In the genomic region with DNA sequence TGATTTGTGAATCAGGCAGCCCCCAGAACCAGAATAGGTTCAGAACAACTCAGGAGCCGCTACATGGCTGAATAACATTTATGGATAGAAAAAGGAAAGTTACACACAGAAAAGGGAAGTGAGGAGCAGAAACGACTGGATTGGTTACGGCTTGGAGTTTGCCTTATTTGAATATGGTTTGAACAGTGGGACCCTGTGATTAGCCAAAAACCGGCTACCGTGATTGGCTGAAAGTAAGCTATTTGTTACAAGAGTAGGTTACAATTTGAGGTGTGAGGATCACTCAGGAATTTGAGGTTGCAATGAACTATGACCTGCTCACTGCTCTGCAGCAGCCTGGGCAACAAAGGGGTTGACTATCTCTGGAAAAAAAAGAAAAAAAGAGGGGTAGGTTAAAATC, we compare ENCODE assay signal across 16 cellular contexts.
"Had no signal": no experiment of that assay in that cellular context is flagged by ENCODE, and none has a peak within 500 bp of the region (broad histone marks: within the 10 kb centered on the region; RNA-seq: fewer than 3 reads in every experiment).

No MANE protein-coding gene starts in this region.

- H3K36me3 Mint-ChIP-seq: activated naive CD8-positive, alpha-beta T cell had no signal

- DNase-seq: activated B cell treated with CpG ODN at 0.5 μM for 24 hours; activated CD4-positive, alpha-beta T cell treated with anti-CD3 and anti-CD28 coated beads, Interleukin-2, amount 10 ng/mL, durations not matched to agents 7 days and 5 days; activated effector memory CD4-positive, alpha-beta T cell treated with anti-CD3 and anti-CD28 coated beads, Interleukin-2, amount 50 U/mL, for 16 hours; activated T-cell treated with anti-CD3 and anti-CD28 coated beads, Interleukin-2, amount 50 U/mL, for 24 hours; cerebellar nuclear complex; kidney; posterior cingulate gyrus; right cardiac atrium; stimulated activated CD4-positive, alpha-beta T cell treated with anti-CD3 and anti-CD28 coated beads, Interleukin-1b, Interleukin-23, amount 100 ng/mL, for 48 hours; stimulated activated naive CD4-positive, alpha-beta T cell; T-helper 17 cell; trophoblast cell had no signal

- H3K27ac Mint-ChIP-seq: activated B cell treated with CpG ODN at 0.5 μM for 24 hours; activated CD4-positive, alpha-beta T cell treated with anti-CD3 and anti-CD28 coated beads, Interleukin-2, amount 10 ng/mL, durations not matched to agents 7 days and 5 days; activated naive CD8-positive, alpha-beta T cell; activated T-cell treated with anti-CD3 and anti-CD28 coated beads, Interleukin-2, amount 50 U/mL, for 24 hours; dendritic cell treated with granulocyte-macrophage colony-stimulating factor and Interleukin-4, amounts not matched to agents 40 ng/mL and 50 ng/mL, for 4 days; T-helper 17 cell had no signal

- H3K27me3 ChIP-seq: neutrophil had no signal

- H3K27ac ChIP-seq: neutrophil had no signal

- H3K4me1 Mint-ChIP-seq: activated B cell treated with CpG ODN at 0.5 μM for 24 hours; activated CD4-positive, alpha-beta T cell treated with anti-CD3 and anti-CD28 coated beads, Interleukin-2, amount 10 ng/mL, durations not matched to agents 7 days and 5 days; T-helper 17 cell had no signal

- H3K36me3 ChIP-seq: neutrophil had no signal

- ATAC-seq: right cardiac atrium, SK-N-SH treated with all-trans-retinoic acid at 6 μM for 48 hours, T-helper 17 cell had no signal

- H3K4me3 Mint-ChIP-seq: activated B cell treated with CpG ODN at 0.5 μM for 24 hours; activated CD4-positive, alpha-beta T cell treated with anti-CD3 and anti-CD28 coated beads, Interleukin-2, amount 10 ng/mL, durations not matched to agents 7 days and 5 days; activated naive CD8-positive, alpha-beta T cell; activated T-cell treated with anti-CD3 and anti-CD28 coated beads, Interleukin-2, amount 50 U/mL, for 24 hours; dendritic cell treated with granulocyte-macrophage colony-stimulating factor and Interleukin-4, amounts not matched to agents 40 ng/mL and 50 ng/mL, for 4 days; T-helper 17 cell had no signal

- H3K9me3 ChIP-seq: neutrophil had no signal

- H3K27me3 Mint-ChIP-seq: activated B cell treated with CpG ODN at 0.5 μM for 24 hours; activated CD4-positive, alpha-beta T cell treated with anti-CD3 and anti-CD28 coated beads, Interleukin-2, amount 10 ng/mL, durations not matched to agents 7 days and 5 days; activated naive CD8-positive, alpha-beta T cell; activated T-cell treated with anti-CD3 and anti-CD28 coated beads, Interleukin-2, amount 50 U/mL, for 24 hours; dendritic cell treated with granulocyte-macrophage colony-stimulating factor and Interleukin-4, amounts not matched to agents 40 ng/mL and 50 ng/mL, for 4 days; T-helper 17 cell had no signal
